In the genomic region with DNA sequence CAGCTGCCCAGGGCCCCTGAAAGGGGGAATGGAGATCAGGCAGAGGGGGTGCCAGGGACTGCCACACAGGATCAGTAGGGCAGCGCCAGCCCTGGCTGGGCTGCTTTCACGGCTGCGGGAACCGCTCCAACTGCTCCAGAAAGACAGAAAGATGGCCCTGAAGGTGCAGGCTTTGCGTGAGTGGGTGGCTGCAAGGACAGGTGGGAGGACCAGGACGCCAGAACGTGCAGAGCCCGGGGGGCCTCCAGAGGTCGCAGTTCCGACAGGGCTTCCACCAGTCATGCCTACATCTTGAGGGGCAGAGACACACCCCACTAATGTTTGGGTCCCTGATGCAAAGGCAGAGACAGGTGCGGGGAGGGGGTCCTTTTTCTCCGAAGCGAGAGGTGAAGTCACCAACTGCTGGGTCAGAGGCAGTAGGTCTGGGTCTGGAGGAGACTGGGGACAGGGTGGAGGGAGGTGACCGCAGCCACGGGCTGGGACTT, we compare ENCODE assay signal across 8 cellular contexts. TPM values are rescaled to one million over a fixed set of nuclear protein-coding genes. Genes with fewer than 3 reads are reported as not detected.
DNase-seq lines count a peak whose midpoint lies in the region; ATAC-seq and TF ChIP-seq lines count a peak whose summit lies in the region.

No MANE protein-coding gene starts in this region.

- POLR2A ChIA-PET in GM10248 (lab: Yijun Ruan, JAX): no interaction called here

- no peaks in the 10 kb centered on the region for H3K36me3 ChIP-seq in KMS-11 (ENCODE audit: insufficient read depth)
- H3K36me3 ChIP-seq in ascending aorta: no peaks in the 10 kb centered on the region
- no peaks in the 10 kb centered on the region for H3K36me3 ChIP-seq in transverse colon

- TF ChIP-seq CTCF in GM10248 (IDR thresholded peaks at IDR 0.05; ENCODE audit: control extremely low read depth, extremely low read depth, low read depth, missing control alignments): peak; percentile 31
- peak; percentile 55; the same call in 1 of the 2 replicates for TF ChIP-seq CTCF in KMS-11 (conservative IDR thresholded peaks at IDR 0.05; ENCODE audit: low read depth, low read length)
- no peak for TF ChIP-seq CTCF in ascending aorta (IDR thresholded peaks at IDR 0.05)
- TF ChIP-seq CTCF in transverse colon (IDR thresholded peaks at IDR 0.05): peak in 1 of 5 experiments; percentile 10

- H3K27me3 ChIP-seq in KMS-11 (ENCODE audit: insufficient read depth, low read depth) (no peaks in the 10 kb centered on the region), ascending aorta (no peaks in the 10 kb centered on the region), transverse colon (no peaks in the 10 kb centered on the region)

- WGBS in transverse colon (ENCODE audit: low coverage in 1 of 2), 2 donors: 53% methylated on average over 15 of the region's 15 CpGs; no CpG with 5 or more reads in 1 of the 2 donors

- peak overlapping the region; percentile 95 for H3K27ac ChIP-seq in KMS-11
- H3K27ac ChIP-seq in ascending aorta: peak overlapping the region; percentile 96 to 97
- H3K27ac ChIP-seq in transverse colon: peak overlapping the region; percentile 96 to 99 (median 98)

- peak overlapping the region; percentile 91 for H3K4me2 ChIP-seq in KMS-11

- TF ChIP-seq EP300 in transverse colon (IDR thresholded peaks at IDR 0.05; ENCODE audit: low read depth): no peak

- H3K4me1 ChIP-seq in KMS-11 (ENCODE audit: low read depth, poor library complexity, severe bottlenecking) (peaks cover 54% of the 10 kb centered on the region), ascending aorta (peaks cover 12 to 35% of the 10 kb centered on the region in 2 donors), transverse colon (peaks cover 30 to 46% (median 36%) of the 10 kb centered on the region in 4 donors)

- CTCF ChIA-PET in GM10248 (lab: Yijun Ruan, JAX): interaction anchor here (1.0 to 4.2 kb wide), 3 partner anchors 12 to 318 kb away, joined by 3 to 24 read pairs (median 6); partner anchors contain the start of gene NTN3

- in situ Hi-C loops in transverse colon (cut with MboI; ENCODE audit: low pct_ligation_motif_present in 1 of 4, low pct_unique_long_range_greater_than_20kb in 1 of 4, low sequenced_read_pairs in 3 of 4): no loop called here

- H2AFZ ChIP-seq in KMS-11 (ENCODE audit: low read depth): peak overlapping the region; percentile 88

- peak; percentile 53 for DNase-seq in GM10248 (ENCODE audit: extremely low spot score)
- DNase-seq in ascending aorta (ENCODE audit: low spot score in 2 of 2): no peak
- DNase-seq in left lobe of liver (ENCODE audit: low spot score): peak; percentile 59
- no peak for DNase-seq in transverse colon
- no peak for DNase-seq in NOMO-1 treated with dmso at 0.1 percent for 144 hours (lab: John Stamatoyannopoulos, UW; ENCODE audit: unreplicated experiment)
- no peak for DNase-seq in A172 (ENCODE audit: low spot score)

- peak overlapping the region; percentile 97; the same call in 1 of the 2 replicates for H3K9ac ChIP-seq in KMS-11

- intact Hi-C loops in ascending aorta (cut with DNase I): loop anchor here (2.0 to 10.0 kb wide), 5 partner anchors 20 to 548 kb away; partner anchors contain the start of genes ELOB, RNF151, RNPS1 and RPS2
- intact Hi-C loops in transverse colon (cut with DNase I; ENCODE audit: low total_unique reads): no loop called here

- TF ChIP-seq POLR2A in transverse colon (IDR thresholded peaks at IDR 0.05): no peak

- H3K4me3 ChIP-seq in KMS-11 (IDR thresholded peaks at IDR 0.05; ENCODE audit: insufficient read depth, low read depth, low read length): peak overlapping the region; percentile 9
- H3K4me3 ChIP-seq in ascending aorta: peak overlapping the region; percentile 81 to 98
- H3K4me3 ChIP-seq in transverse colon: peak overlapping the region; percentile 85 to 99 (median 88)

- ATAC-seq in left lobe of liver: no peak
- ATAC-seq in HG02759 (IDR thresholded peaks at IDR 0.05; ENCODE audit: unreplicated experiment): no peak

- H4K20me1 ChIP-seq in KMS-11 (ENCODE audit: insufficient read depth): peaks cover 4% of the 10 kb centered on the region; the same call in 1 of the 2 replicates

- H3K79me2 ChIP-seq in KMS-11 (ENCODE audit: insufficient read depth, low read depth): peaks cover 40% of the 10 kb centered on the region

- H3K9me3 ChIP-seq in ascending aorta (no peaks in the 10 kb centered on the region), transverse colon (no peaks in the 10 kb centered on the region)

RNA-seq across cellular contexts. Expression of gene ATP6V0C, which starts 0.8 kb away (rescaled TPM):
- total RNA-seq in ascending aorta: 91.9 TPM
- total RNA-seq in left lobe of liver: 87.0 TPM
- 100 to 1,000 TPM; 101 to 237 (median 135) TPM for total RNA-seq in transverse colon
- 24.7 and 51.1 TPM in 2 replicates for total RNA-seq in A172 (2014; rRNA removed; shearing (Covaris generic))

RNA-seq across cellular contexts. Expression of gene AMDHD2, which starts 7.2 kb away (rescaled TPM):
- total RNA-seq in ascending aorta (16.1 TPM), left lobe of liver (22.2 TPM), transverse colon (100 to 1,000 TPM in 1 of 4 donors, 10 to 100 TPM in 3; 30.2 to 115 (median 52.4) TPM)
- total RNA-seq in A172 (2014; rRNA removed; shearing (Covaris generic)): 71.3 and 76.8 TPM in 2 replicates

RNA-seq across cellular contexts. Expression of gene CEMP1, which starts 18.2 kb away (rescaled TPM):
- total RNA-seq in ascending aorta (not detected), left lobe of liver (0.20 TPM), transverse colon (1 to 10 TPM in 2 of 4 donors, not detected in 2; 1.9 to 3.1 TPM)
- not detected in 2 replicates for total RNA-seq in A172 (2014; rRNA removed; shearing (Covaris generic))

RNA-seq across cellular contexts. Expression of gene PDPK1, which starts 24.9 kb away (rescaled TPM):
- 23.2 TPM for total RNA-seq in ascending aorta
- total RNA-seq in left lobe of liver: 27.4 TPM
- total RNA-seq in transverse colon: 10 to 100 TPM; 39.6 to 96.9 (median 69.5) TPM
- total RNA-seq in A172 (2014; rRNA removed; shearing (Covaris generic)): 15.1 and 21.1 TPM in 2 replicates

RNA-seq across cellular contexts. Expression of gene TBC1D24, which starts 38.0 kb away (rescaled TPM):
- total RNA-seq in ascending aorta: 22.5 TPM
- total RNA-seq in left lobe of liver: 32.5 TPM
- 10 to 100 TPM in 2 of 4 donors, 1 to 10 TPM in 2; 8.3 to 19.3 (median 11.6) TPM for total RNA-seq in transverse colon
- total RNA-seq in A172 (2014; rRNA removed; shearing (Covaris generic)): 8.6 and 18.0 TPM in 2 replicates

Comparison
In these comparisons a context has a peak if more than half of its experiments do, and no peak if none do; other contexts are left out.
1. DNase-seq: peak in GM10248 (single experiment) and left lobe of liver (single experiment); none in ascending aorta (0 of 2), transverse colon (single experiment), NOMO-1 treated with dmso at 0.1 percent for 144 hours (single experiment) and A172 (single experiment).
2. CTCF ChIP-seq: peak in GM10248 (single experiment) and KMS-11 (single experiment); none in ascending aorta (0 of 3).
3. H3K4me3 ChIP-seq: peak in every context shown above with its lines; median percentile 90 in ascending aorta; 88 in transverse colon; 9 in KMS-11.
4. Peak in every context shown above with its lines, with median percentiles within 50 percentile points of each other: H3K27ac ChIP-seq.